In the genomic region with DNA sequence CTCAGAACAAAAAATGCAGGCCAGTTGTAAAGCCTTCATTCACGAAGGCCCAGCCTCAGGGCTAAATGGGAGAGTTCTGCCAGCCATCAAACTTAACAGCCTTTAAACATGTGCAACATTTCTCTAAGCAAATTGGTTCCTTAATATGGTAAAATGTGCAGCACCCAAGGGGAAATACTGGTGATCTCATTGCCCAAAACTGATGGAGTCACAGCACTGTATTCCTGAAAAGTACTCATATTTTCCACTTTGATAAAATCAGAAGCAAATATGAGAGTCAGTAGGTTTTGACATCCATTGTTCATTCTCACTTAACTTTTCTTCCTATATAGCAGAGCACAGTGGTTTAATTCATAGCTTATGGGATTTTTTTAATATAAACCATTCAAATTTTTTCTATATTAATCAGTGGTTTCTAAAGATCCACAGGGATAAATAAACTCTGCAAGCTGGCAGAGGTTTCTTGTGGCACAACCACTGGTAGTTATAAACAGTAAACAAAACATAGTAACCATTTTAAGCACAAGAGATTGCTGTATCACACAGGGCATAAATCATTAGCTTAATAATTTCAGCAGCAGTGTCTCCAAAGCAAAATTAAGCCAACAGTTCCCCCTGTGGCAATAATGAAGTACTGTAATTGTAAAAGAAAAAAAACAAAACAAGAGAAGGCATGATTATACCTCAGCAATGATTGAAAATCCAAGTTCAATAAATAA, we compare ENCODE assay signal across 8 cellular contexts.
DNase-seq lines count a peak whose midpoint lies in the region; ATAC-seq and TF ChIP-seq lines count a peak whose summit lies in the region.

No MANE protein-coding gene starts in this region.

- TF ChIP-seq POLR2A in tibial nerve (IDR thresholded peaks at IDR 0.05) = no peak

- peak in 4 of 5 experiments; percentile 30 to 61 (median 45) for TF ChIP-seq CTCF in tibial nerve (IDR thresholded peaks at IDR 0.05)

- peak; percentile 16 for DNase-seq in AG08396 (ENCODE audit: low spot score)
- DNase-seq in right cardiac atrium = no peak
- DNase-seq in tibial nerve (ENCODE audit: low spot score in 2 of 2) = peak in 1 of 2 donors; percentile 19
- DNase-seq in cerebellar nuclear complex (lab: John Stamatoyannopoulos, UW) = no peak
- no peak for DNase-seq in NCI-H2227 (lab: John Stamatoyannopoulos, UW; ENCODE audit: unreplicated experiment)

- H3K9me3 ChIP-seq in right cardiac atrium (ENCODE audit: control insufficient read depth, low read length) (no peaks in the 10 kb centered on the region), tibial nerve (no peaks in the 10 kb centered on the region)

- peak; percentile 60 for ATAC-seq in GM19351 (IDR thresholded peaks at IDR 0.05; ENCODE audit: unreplicated experiment)
- peak; percentile 88 for ATAC-seq in SK-N-SH treated with all-trans-retinoic acid at 6 μM for 48 hours
- ATAC-seq in right cardiac atrium = peak; percentile 70 to 77
- no peak for ATAC-seq in HG03520 (IDR thresholded peaks at IDR 0.05; ENCODE audit: unreplicated experiment)

- no peak for TF ChIP-seq EP300 in tibial nerve (IDR thresholded peaks at IDR 0.05)

- H3K27ac ChIP-seq in right cardiac atrium (ENCODE audit: low read length) (no peak overlapping the region), tibial nerve (peak overlapping the region in 2 of 4 donors; percentile 50 to 61)

- WGBS in right cardiac atrium = 54% methylated on average over 1 of the region's 1 CpG
- 29 to 35% methylated on average over 1 of the region's 1 CpG for WGBS in tibial nerve, 2 donors

- H3K27me3 ChIP-seq in right cardiac atrium (ENCODE audit: control insufficient read depth, insufficient read depth) (no peaks in the 10 kb centered on the region), tibial nerve (no peaks in the 10 kb centered on the region)

- H3K4me1 ChIP-seq in right cardiac atrium (ENCODE audit: control insufficient read depth, insufficient read depth, low read length) = peaks cover 1% of the 10 kb centered on the region
- H3K4me1 ChIP-seq in tibial nerve = peaks cover 0 to 18% (median 5%) of the 10 kb centered on the region in 4 donors

- intact Hi-C loops in right cardiac atrium (cut with DNase I) = loop anchor here in 3 of 4 donors (5.0 to 10.0 kb wide), 2 partner anchors 722 to 724 kb away; a partner anchor contains a TSS

- no peak overlapping the region for H3K4me3 ChIP-seq in right cardiac atrium (ENCODE audit: low read length)
- H3K4me3 ChIP-seq in tibial nerve = no peak overlapping the region

- no peaks in the 10 kb centered on the region for H3K36me3 ChIP-seq in tibial nerve

TF ChIP-seq in SK-N-SH treated with all-trans-retinoic acid at 6 μM for 48 hours, 23 proteins besides CTCF, POLR2A, EP300 and RAD21:
- TF ChIP-seq SNAI2 (CRISPR knock-in tag; IDR thresholded peaks at IDR 0.05) = no peak
- 0 out of 2 replicates have a peak, but pooled peaks have one; percentile 45 for TF ChIP-seq RARB (CRISPR knock-in tag; IDR thresholded peaks at IDR 0.05)
